Comparison of ENCODE assay signal across 8 cellular contexts in genomic region chr10:11016959-11017574, GRCh38. TPM values are rescaled to one million over a fixed set of nuclear protein-coding genes. Genes with fewer than 3 reads are reported as not detected.
DNase-seq lines count a peak whose midpoint lies in the region; ATAC-seq, FAIRE-seq and TF ChIP-seq lines count a peak whose summit lies in the region.

No MANE protein-coding gene starts in this region.

- WGBS in pancreas, 2 donors, result 18% methylated on average over 19 of the region's 19 CpGs
- 15 to 26% methylated on average over 15 to 19 of the region's 19 CpGs for WGBS in body of pancreas, 2 donors

- H3K27me3 ChIP-seq in MM.1S (replicated peaks; ENCODE audit: insufficient read depth, low read length) (no peaks in the 10 kb centered on the region), pancreas (peaks cover 0 to 40% (median 1%) of the 10 kb centered on the region in 4 donors), body of pancreas (peaks cover 0 to 8% of the 10 kb centered on the region in 2 donors)

- peak overlapping the region; percentile 79 for H3K4me3 ChIP-seq in MM.1S (ENCODE audit: low read length)
- peak overlapping the region in 3 of 4 donors; percentile 37 to 61 (median 56) for H3K4me3 ChIP-seq in pancreas
- H3K4me3 ChIP-seq in body of pancreas, result peak overlapping the region in 1 of 2 donors; percentile 11

- H3K9me3 Mint-ChIP-seq in activated CD8-positive, alpha-beta memory T cell treated with anti-CD3 and anti-CD28 coated beads, Interleukin-2, amount 10 ng/mL, durations not matched to agents 7 days and 5 days (ENCODE audit: low read depth), result no peaks in the 10 kb centered on the region

- peak overlapping the region; percentile 64; the same call in 1 of the 2 replicates for H3K27ac ChIP-seq in MM.1S (ENCODE audit: low read length)
- H3K27ac ChIP-seq in pancreas, result no peak overlapping the region
- no peak overlapping the region for H3K27ac ChIP-seq in body of pancreas

- intact Hi-C loops in pancreas (cut with DNase I), result no loop called here
- intact Hi-C loops in body of pancreas (cut with DNase I), result no loop called here

- H3F3A ChIP-seq in MM.1S (ENCODE audit: insufficient read depth, low read length), result 0 out of 2 replicates have a peak, but pooled peaks cover 4% of the 10 kb centered on the region

- no peaks in the 10 kb centered on the region for H3K36me3 ChIP-seq in MM.1S (replicated peaks; ENCODE audit: insufficient read depth, low read length)
- no peaks in the 10 kb centered on the region for H3K36me3 ChIP-seq in pancreas
- H3K36me3 ChIP-seq in body of pancreas (replicated peaks in 1 of 2; ENCODE audit: insufficient read depth in 1 of 2, low read depth in 2 of 2), result no peaks in the 10 kb centered on the region

- no peak overlapping the region for H3K27ac Mint-ChIP-seq in activated CD8-positive, alpha-beta memory T cell treated with anti-CD3 and anti-CD28 coated beads, Interleukin-2, amount 10 ng/mL, durations not matched to agents 7 days and 5 days

- H3K27me3 Mint-ChIP-seq in activated CD8-positive, alpha-beta memory T cell treated with anti-CD3 and anti-CD28 coated beads, Interleukin-2, amount 10 ng/mL, durations not matched to agents 7 days and 5 days, result peaks cover 85% of the 10 kb centered on the region

- peak overlapping the region; percentile 77 for H3K9ac ChIP-seq in MM.1S (ENCODE audit: low read length)

- TF ChIP-seq CTCF in MM.1S (IDR thresholded peaks at IDR 0.05; ENCODE audit: low read length), result no peak
- TF ChIP-seq CTCF in pancreas (IDR thresholded peaks at IDR 0.05), result no peak
- no peak for TF ChIP-seq CTCF in body of pancreas (IDR thresholded peaks at IDR 0.05)

- DNase-seq in activated CD8-positive, alpha-beta memory T cell treated with anti-CD3 and anti-CD28 coated beads, Interleukin-2, amount 10 ng/mL, durations not matched to agents 7 days and 5 days, result no peak
- DNase-seq in activated CD8-positive, alpha-beta memory T cell treated with anti-CD3 and anti-CD28 coated beads, Interleukin-2, amount 50 U/mL, for 48 hours, result no peak
- DNase-seq in MM.1S, result no peak
- no peak for DNase-seq in pancreas
- no peak for DNase-seq in body of pancreas
- DNase-seq in RKO (ENCODE audit: low spot score), result no peak
- DNase-seq in mucosa of gallbladder (ENCODE audit: low spot score), result no peak

- peak; percentile 34 for ATAC-seq in activated CD8-positive, alpha-beta memory T cell treated with anti-CD3 and anti-CD28 coated beads, Interleukin-2, amount 10 ng/mL, durations not matched to agents 7 days and 5 days
- ATAC-seq in esophagus mucosa, result peak; percentile 48
- peak; percentile 70 to 76 (median 70) for ATAC-seq in pancreas
- no peak for ATAC-seq in body of pancreas

- CTCF ChIA-PET in activated CD8-positive, alpha-beta memory T cell treated with anti-CD3 and anti-CD28 coated beads, Interleukin-2, amount 10 ng/mL, durations not matched to agents 7 days and 5 days (lab: Charles Lee), result interaction anchor here (1.5 kb wide), 1 partner anchor 16 kb away, joined by 3 read pairs; no protein-coding TSS in a partner anchor

- H4K20me1 ChIP-seq in MM.1S (ENCODE audit: insufficient read depth, low read length), result 0 out of 2 replicates have a peak, but pooled peaks cover 5% of the 10 kb centered on the region

- peak overlapping the region; percentile 86 for H3K4me2 ChIP-seq in MM.1S (ENCODE audit: low read depth, low read length)

- FAIRE-seq in pancreas (lab: Jason Lieb, UNC), result no peak

- H3K79me2 ChIP-seq in MM.1S (ENCODE audit: low read length), result peaks cover 40% of the 10 kb centered on the region

- H3K36me3 Mint-ChIP-seq in activated CD8-positive, alpha-beta memory T cell treated with anti-CD3 and anti-CD28 coated beads, Interleukin-2, amount 10 ng/mL, durations not matched to agents 7 days and 5 days, result peaks cover 4% of the 10 kb centered on the region

- H3K9me2 ChIP-seq in MM.1S (replicated peaks; ENCODE audit: insufficient read depth, low read length), result no peaks in the 10 kb centered on the region

- H3K4me3 Mint-ChIP-seq in activated CD8-positive, alpha-beta memory T cell treated with anti-CD3 and anti-CD28 coated beads, Interleukin-2, amount 10 ng/mL, durations not matched to agents 7 days and 5 days, result peak overlapping the region; percentile 53

- H3K4me1 Mint-ChIP-seq in activated CD8-positive, alpha-beta memory T cell treated with anti-CD3 and anti-CD28 coated beads, Interleukin-2, amount 10 ng/mL, durations not matched to agents 7 days and 5 days, result peaks cover 11% of the 10 kb centered on the region

- TF ChIP-seq POLR2A in body of pancreas (IDR thresholded peaks at IDR 0.05), result no peak

- H3K4me1 ChIP-seq in MM.1S (ENCODE audit: low read length) (0 out of 2 replicates have a peak, but pooled peaks cover 14% of the 10 kb centered on the region), pancreas (peaks cover 0 to 4% (median 4%) of the 10 kb centered on the region in 3 donors), body of pancreas (peaks cover 17% of the 10 kb centered on the region)

- H3K9me3 ChIP-seq in MM.1S (replicated peaks; ENCODE audit: insufficient read depth, low read length), result no peaks in the 10 kb centered on the region
- no peaks in the 10 kb centered on the region for H3K9me3 ChIP-seq in pancreas
- no peaks in the 10 kb centered on the region for H3K9me3 ChIP-seq in body of pancreas

- peak overlapping the region; percentile 94 for H2AFZ ChIP-seq in MM.1S (ENCODE audit: low read length)

RNA-seq across cellular contexts. Expression of gene CELF2, which starts 0.6 kb away (rescaled TPM):
- total RNA-seq in activated CD8-positive, alpha-beta memory T cell treated with anti-CD3 and anti-CD28 coated beads, Interleukin-2, amount 10 ng/mL, durations not matched to agents 7 days and 5 days, result 100 to 1,000 TPM; 205 to 219 TPM
- 3.5 TPM for total RNA-seq in esophagus mucosa
- 10 to 100 TPM in 1 of 6 donors, 1 to 10 TPM in 5; 1.2 to 11.7 (median 3.8) TPM for total RNA-seq in pancreas
- polyA plus RNA-seq in pancreas, result 1 to 10 TPM; 1.4 to 1.6 TPM
- total RNA-seq in body of pancreas, result 10 to 100 TPM; 10.4 to 11.2 TPM
- 24.6 TPM for total RNA-seq in mucosa of gallbladder
